In the genomic region with DNA sequence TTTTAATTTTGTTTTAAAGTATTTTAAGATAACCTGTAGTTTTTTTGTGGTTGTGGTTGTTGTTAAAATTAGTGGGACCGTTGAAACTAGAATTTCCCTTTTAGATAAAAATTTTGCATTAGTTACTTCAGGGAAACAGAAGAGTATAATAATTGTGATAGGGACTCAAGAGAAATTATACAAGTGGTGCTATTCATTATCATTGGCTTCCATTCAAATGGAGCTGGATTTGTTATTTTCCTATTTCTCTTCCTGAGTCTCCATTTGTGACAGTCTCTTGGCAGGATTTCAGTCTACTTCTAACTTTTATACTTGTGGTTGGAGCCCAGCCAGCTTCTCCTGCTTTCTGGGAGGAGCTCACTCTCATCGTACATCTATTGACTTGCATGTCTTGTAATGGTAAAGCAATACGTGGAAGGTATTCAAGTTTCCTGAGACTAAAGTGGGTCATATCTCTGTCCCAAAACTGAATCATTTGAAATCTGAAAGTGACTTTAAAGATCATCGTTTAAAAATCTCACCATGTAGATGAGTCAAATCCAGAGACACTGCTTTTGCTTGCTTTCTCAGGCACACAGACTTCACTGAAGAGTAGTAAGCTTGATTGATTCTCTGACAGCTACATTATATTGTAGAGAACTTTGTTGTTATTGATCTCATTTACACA, we compare ENCODE assay signal across 9 cellular contexts.
DNase-seq lines count a peak whose midpoint lies in the region; ATAC-seq and TF ChIP-seq lines count a peak whose summit lies in the region.
"Had no signal": no experiment of that assay in that cellular context is flagged by ENCODE, and none has a peak within 500 bp of the region (broad histone marks: within the 10 kb centered on the region; RNA-seq: fewer than 3 reads in every experiment).

No MANE protein-coding gene starts in this region.

- H3K4me3 ChIP-seq in heart left ventricle (no peak overlapping the region), prostate gland (no peak overlapping the region)

- H3K27ac ChIP-seq in heart left ventricle (no peak overlapping the region), prostate gland (no peak overlapping the region)
- H3K27ac ChIP-seq: VCaP had no signal

- ATAC-seq in heart left ventricle: peak in 1 of 4 donors; percentile 39
- ATAC-seq in HG02981 (IDR thresholded peaks at IDR 0.05; ENCODE audit: unreplicated experiment): peak; percentile 96

- TF ChIP-seq CTCF in heart left ventricle (IDR thresholded peaks at IDR 0.05) (no peak), prostate gland (IDR thresholded peaks at IDR 0.05) (no peak)

- no peaks in the 10 kb centered on the region for H3K36me3 ChIP-seq in heart left ventricle
- no peaks in the 10 kb centered on the region for H3K36me3 ChIP-seq in prostate gland

- no peaks in the 10 kb centered on the region for H3K9me3 ChIP-seq in heart left ventricle
- H3K9me3 ChIP-seq in prostate gland: no peaks in the 10 kb centered on the region

- no peaks in the 10 kb centered on the region for H3K27me3 ChIP-seq in heart left ventricle
- H3K27me3 ChIP-seq in prostate gland (replicated peaks; ENCODE audit: insufficient read depth): no peaks in the 10 kb centered on the region

- DNase-seq in heart left ventricle (peak; percentile 25 to 66 (median 35)), cardiac septum (ENCODE audit: low spot score) (no peak), prostate gland (ENCODE audit: low spot score) (peak; percentile 8), DMS153 treated with DMSO at 0.1 percent for 48 hours (lab: John Stamatoyannopoulos, UW; ENCODE audit: unreplicated experiment) (no peak), SKM-1 (lab: John Stamatoyannopoulos, UW; ENCODE audit: unreplicated experiment) (no peak)
- peak; percentile 15 to 20 for DNase-seq in activated T-cell treated with anti-CD3 and anti-CD28 coated beads, Interleukin-2, amount 50 U/mL, for 48 hours
- no peak for DNase-seq in stimulated activated CD4-positive, alpha-beta T cell treated with anti-CD3 and anti-CD28 coated beads, Interleukin-12 subunit alpha, Interleukin-12 subunit beta, amount 100 ng/mL, for 4 hours

- TF ChIP-seq POLR2A in heart left ventricle (IDR thresholded peaks at IDR 0.05) (no peak), prostate gland (IDR thresholded peaks at IDR 0.05) (no peak)

- intact Hi-C loops in heart left ventricle (cut with DNase I): no loop called here
- intact Hi-C loops in cardiac septum (cut with DNase I): no loop called here
- intact Hi-C loops in prostate gland (cut with DNase I): no loop called here

- 11 to 38% (median 23%) methylated on average over 4 of the region's 4 CpGs for WGBS in heart left ventricle, 4 donors
- WGBS in prostate gland: 15% methylated on average over 4 of the region's 4 CpGs

- H3K4me1 ChIP-seq in heart left ventricle (peaks cover 0 to 7% (median 0%) of the 10 kb centered on the region in 12 donors), prostate gland (replicated peaks) (no peaks in the 10 kb centered on the region)

Comparison
In these comparisons a context has a peak if more than half of its experiments do, and no peak if none do; other contexts are left out.
1. DNase-seq: peak in heart left ventricle (5 of 5), activated T-cell treated with anti-CD3 and anti-CD28 coated beads, Interleukin-2, amount 50 U/mL, for 48 hours (2 of 2) and prostate gland (single experiment); none in cardiac septum (single experiment), DMS153 treated with DMSO at 0.1 percent for 48 hours (single experiment), SKM-1 (single experiment) and stimulated activated CD4-positive, alpha-beta T cell treated with anti-CD3 and anti-CD28 coated beads, Interleukin-12 subunit alpha, Interleukin-12 subunit beta, amount 100 ng/mL, for 4 hours (single experiment).